In the genomic region with DNA sequence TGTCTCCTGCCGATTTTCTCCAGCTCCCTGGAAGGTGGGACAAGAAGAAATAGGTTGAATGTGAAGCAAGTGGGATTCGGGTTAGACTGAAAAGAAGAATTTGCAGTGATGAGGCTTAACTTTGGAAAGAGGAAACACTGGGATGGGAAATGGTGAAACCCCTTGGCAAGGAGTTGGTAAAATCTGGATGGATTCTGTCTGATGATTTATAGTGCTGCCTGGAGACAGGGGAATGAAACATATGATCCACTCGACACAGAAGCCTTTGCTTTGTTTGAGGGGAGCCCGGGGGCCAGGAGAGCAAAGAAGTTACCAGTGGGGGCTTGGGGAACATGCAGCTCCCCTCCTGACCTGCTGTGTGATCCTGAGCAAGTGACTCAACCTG, we compare ENCODE assay signal across 25 cellular contexts.
DNase-seq lines count a peak whose midpoint lies in the region; TF ChIP-seq lines count a peak whose summit lies in the region.
"Had no signal": no experiment of that assay in that cellular context is flagged by ENCODE, and none has a peak within 500 bp of the region (broad histone marks: within the 10 kb centered on the region; RNA-seq: fewer than 3 reads in every experiment).

No MANE protein-coding gene starts in this region.

- peak overlapping the region; percentile 98 for H3K27ac ChIP-seq in WERI-Rb-1
- H3K27ac ChIP-seq: 22Rv1, coronary artery, right lobe of liver, SJSA1, upper lobe of right lung had no signal

- DNase-seq in DMS 273 (lab: John Stamatoyannopoulos, UW; ENCODE audit: unreplicated experiment) (peak; percentile 72), DMS 273 treated with DMSO at 0.1 percent for 48 hours (lab: John Stamatoyannopoulos, UW) (no peak), WERI-Rb-1 (no peak), type B pancreatic cell (ENCODE audit: extremely low spot score, unreplicated experiment) (no peak), medulla oblongata (ENCODE audit: extremely low spot score) (no peak), NCI-H1436 treated with DMSO at 0.1 percent for 48 hours (lab: John Stamatoyannopoulos, UW) (no peak)
- DNase-seq in activated naive CD4-positive, alpha-beta T cell treated with anti-CD3 and anti-CD28 coated beads, Interleukin-2, amount 50 U/mL, for 16 hours, result no peak
- DNase-seq: activated CD4-positive, alpha-beta T cell treated with anti-CD3 and anti-CD28 coated beads, Interleukin-2, amount 50 U/mL, for 4 hours; activated CD4-positive, CD25-positive, alpha-beta regulatory T cell; activated CD8-positive, alpha-beta memory T cell treated with anti-CD3 and anti-CD28 coated beads, Interleukin-2, amount 50 U/mL, for 4 hours; anterior cingulate cortex; foreskin melanocyte; immature natural killer cell; midbrain; naive thymus-derived CD8-positive, alpha-beta T cell; right lobe of liver; stimulated activated CD4-positive, alpha-beta T cell treated with anti-CD3 and anti-CD28 coated beads, Interleukin-12 subunit alpha, Interleukin-12 subunit beta, amount 100 ng/mL, for 4 hours; stimulated activated CD4-positive, alpha-beta T cell treated with anti-CD3 and anti-CD28 coated beads, Interleukin-4, amount 100 ng/mL, for 1 hour; upper lobe of right lung had no signal

- no peaks in the 10 kb centered on the region for H3K9me3 Mint-ChIP-seq in nephron
- H3K9me3 Mint-ChIP-seq in type B pancreatic cell, result no peaks in the 10 kb centered on the region
- H3K9me3 Mint-ChIP-seq: activated naive CD4-positive, alpha-beta T cell treated with anti-CD3 and anti-CD28 coated beads, Interleukin-2, amount 50 U/mL, for 72 hours; immature natural killer cell; naive thymus-derived CD8-positive, alpha-beta T cell; stimulated activated effector memory CD8-positive, alpha-beta T cell treated with anti-CD3 and anti-CD28 coated beads, Interleukin-12 subunit alpha, Interleukin-12 subunit beta, amount 100 ng/mL, for 72 hours had no signal

- peaks cover 5% of the 10 kb centered on the region for H3K36me3 ChIP-seq in WERI-Rb-1
- H3K36me3 ChIP-seq: right lobe of liver, SJSA1, upper lobe of right lung had no signal

- H3K36me3 Mint-ChIP-seq in nephron (ENCODE audit: low read depth), result no peaks in the 10 kb centered on the region
- H3K36me3 Mint-ChIP-seq in type B pancreatic cell, result no peaks in the 10 kb centered on the region
- H3K36me3 Mint-ChIP-seq: activated naive CD4-positive, alpha-beta T cell treated with anti-CD3 and anti-CD28 coated beads, Interleukin-2, amount 50 U/mL, for 72 hours; immature natural killer cell; naive thymus-derived CD8-positive, alpha-beta T cell; stimulated activated effector memory CD8-positive, alpha-beta T cell treated with anti-CD3 and anti-CD28 coated beads, Interleukin-12 subunit alpha, Interleukin-12 subunit beta, amount 100 ng/mL, for 72 hours had no signal

- H3K27ac Mint-ChIP-seq in nephron (peak overlapping the region; percentile 55 to 88 (median 73)), type B pancreatic cell (peak overlapping the region; percentile 72)
- H3K27ac Mint-ChIP-seq: stimulated activated effector memory CD8-positive, alpha-beta T cell treated with anti-CD3 and anti-CD28 coated beads, Interleukin-12 subunit alpha, Interleukin-12 subunit beta, amount 100 ng/mL, for 72 hours had no signal

- H3K4me3 Mint-ChIP-seq in nephron (peak overlapping the region; percentile 68 to 82 (median 75)), type B pancreatic cell (peak overlapping the region; percentile 71)
- H3K4me3 Mint-ChIP-seq: immature natural killer cell; stimulated activated effector memory CD8-positive, alpha-beta T cell treated with anti-CD3 and anti-CD28 coated beads, Interleukin-12 subunit alpha, Interleukin-12 subunit beta, amount 100 ng/mL, for 72 hours had no signal

- H3K27me3 Mint-ChIP-seq in nephron (ENCODE audit: low read depth), result peaks cover 37% of the 10 kb centered on the region
- peaks cover 13% of the 10 kb centered on the region for H3K27me3 Mint-ChIP-seq in type B pancreatic cell

- H3K9me3 ChIP-seq in WERI-Rb-1 (ENCODE audit: severe bottlenecking), result no peaks in the 10 kb centered on the region
- H3K9me3 ChIP-seq: right lobe of liver, SJSA1, upper lobe of right lung had no signal

- no peaks in the 10 kb centered on the region for H3K27me3 ChIP-seq in WERI-Rb-1 (ENCODE audit: insufficient read depth, low read depth, severe bottlenecking)
- H3K27me3 ChIP-seq: right lobe of liver had no signal

- TF ChIP-seq CTCF in WERI-Rb-1 (IDR thresholded peaks at IDR 0.05; ENCODE audit: low read depth, low read length) (no peak), nephron (IDR thresholded peaks at IDR 0.05; ENCODE audit: unreplicated experiment in 3 of 3) (no peak), type B pancreatic cell (conservative IDR thresholded peaks at IDR 0.05) (no peak)

- H3K4me1 Mint-ChIP-seq in nephron, result peaks cover 68% of the 10 kb centered on the region
- H3K4me1 Mint-ChIP-seq in type B pancreatic cell (ENCODE audit: unreplicated experiment), result peaks cover 52% of the 10 kb centered on the region

- peak overlapping the region; percentile 44 for H3K4me3 ChIP-seq in WERI-Rb-1 (ENCODE audit: low read depth, low read length)
- H3K4me3 ChIP-seq: coronary artery, right lobe of liver, SJSA1, upper lobe of right lung had no signal
